ENCODE assay signal across 8 cellular contexts in genomic region chr12:1796515-1797010, GRCh38. TPM values are rescaled to one million over a fixed set of nuclear protein-coding genes. Genes with fewer than 3 reads are reported as not detected.
DNase-seq lines count a peak whose midpoint lies in the region; ATAC-seq and TF ChIP-seq lines count a peak whose summit lies in the region.

No MANE protein-coding gene starts in this region.

- H3K36me3 Mint-ChIP-seq in activated CD4-positive, alpha-beta T cell treated with anti-CD3 and anti-CD28 coated beads, Interleukin-2, amount 10 ng/mL, durations not matched to agents 24 days and 14 days (ENCODE audit: low read depth), result no peaks in the 10 kb centered on the region

- intact Hi-C loops in activated CD4-positive, alpha-beta T cell treated with anti-CD3 and anti-CD28 coated beads, Interleukin-2, amount 10 ng/mL, durations not matched to agents 24 days and 14 days (cut with micrococcal nuclease), result loop anchor here (1.0 to 10.0 kb wide), 7 partner anchors 8 to 786 kb away; partner anchors contain the start of genes ADIPOR2 and DCP1B

- no peaks in the 10 kb centered on the region for H3K27me3 Mint-ChIP-seq in activated CD4-positive, alpha-beta T cell treated with anti-CD3 and anti-CD28 coated beads, Interleukin-2, amount 10 ng/mL, durations not matched to agents 24 days and 14 days

- peak overlapping the region; percentile 52 for H3K4me3 ChIP-seq in epithelial cell of esophagus (ENCODE audit: low read length)

- no peaks in the 10 kb centered on the region for H3K9me3 Mint-ChIP-seq in activated CD4-positive, alpha-beta T cell treated with anti-CD3 and anti-CD28 coated beads, Interleukin-2, amount 10 ng/mL, durations not matched to agents 24 days and 14 days

- TF ChIP-seq CTCF in epithelial cell of esophagus (IDR thresholded peaks at IDR 0.05; ENCODE audit: insufficient read depth, low read depth, low read length, missing control alignments) (no peak), omental fat pad (IDR thresholded peaks at IDR 0.05) (no peak)

- peak overlapping the region; percentile 86 for H3K4me3 Mint-ChIP-seq in activated CD4-positive, alpha-beta T cell treated with anti-CD3 and anti-CD28 coated beads, Interleukin-2, amount 10 ng/mL, durations not matched to agents 24 days and 14 days

- peaks cover 10% of the 10 kb centered on the region for H3K4me1 Mint-ChIP-seq in activated CD4-positive, alpha-beta T cell treated with anti-CD3 and anti-CD28 coated beads, Interleukin-2, amount 10 ng/mL, durations not matched to agents 24 days and 14 days

- peak; percentile 31 for ATAC-seq in HG03175 (IDR thresholded peaks at IDR 0.05; ENCODE audit: unreplicated experiment)
- peak; percentile 41 for ATAC-seq in omental fat pad (ENCODE audit: low FRiP score)

- peak; percentile 24 to 42 (median 34) for DNase-seq in stimulated activated CD4-positive, alpha-beta T cell treated with anti-CD3 and anti-CD28 coated beads, Interleukin-12 subunit alpha, Interleukin-12 subunit beta, amount 100 ng/mL, for 48 hours (ENCODE audit: low read depth in 2 of 3, low spot score in 1 of 3)
- no peak for DNase-seq in stimulated activated CD4-positive, alpha-beta T cell treated with anti-CD3 and anti-CD28 coated beads, Interleukin-12 subunit alpha, Interleukin-12 subunit beta, amount 100 ng/mL, for 4 hours
- peak; percentile 84 for DNase-seq in activated CD4-positive, alpha-beta T cell treated with anti-CD3 and anti-CD28 coated beads, Interleukin-2, amount 10 ng/mL, durations not matched to agents 24 days and 14 days
- peak; percentile 21 for DNase-seq in epithelial cell of esophagus (ENCODE audit: low read depth)
- peak; percentile 22 for DNase-seq in omental fat pad (ENCODE audit: low spot score)
- DNase-seq in NCI-H2196 treated with DMSO at 0.1 percent for 48 hours (lab: John Stamatoyannopoulos, UW; ENCODE audit: unreplicated experiment), result no peak
- DNase-seq in effector CD4-positive, alpha-beta T cell, result no peak

- peak overlapping the region; percentile 90 for H3K27ac Mint-ChIP-seq in activated CD4-positive, alpha-beta T cell treated with anti-CD3 and anti-CD28 coated beads, Interleukin-2, amount 10 ng/mL, durations not matched to agents 24 days and 14 days

RNA-seq across cellular contexts. Expression of gene LRTM2, which starts 23.8 kb away (rescaled TPM):
- total RNA-seq in activated CD4-positive, alpha-beta T cell treated with anti-CD3 and anti-CD28 coated beads, Interleukin-2, amount 10 ng/mL, durations not matched to agents 24 days and 14 days, result 0.05 and 0.16 TPM in 2 replicates
- not detected for total RNA-seq in omental fat pad

Comparison
In these comparisons a context has a peak if more than half of its experiments do, and no peak if none do; other contexts are left out.
1. DNase-seq: peak in stimulated activated CD4-positive, alpha-beta T cell treated with anti-CD3 and anti-CD28 coated beads, Interleukin-12 subunit alpha, Interleukin-12 subunit beta, amount 100 ng/mL, for 48 hours (3 of 3), activated CD4-positive, alpha-beta T cell treated with anti-CD3 and anti-CD28 coated beads, Interleukin-2, amount 10 ng/mL, durations not matched to agents 24 days and 14 days (single experiment), epithelial cell of esophagus (single experiment) and omental fat pad (single experiment); none in stimulated activated CD4-positive, alpha-beta T cell treated with anti-CD3 and anti-CD28 coated beads, Interleukin-12 subunit alpha, Interleukin-12 subunit beta, amount 100 ng/mL, for 4 hours (single experiment), NCI-H2196 treated with DMSO at 0.1 percent for 48 hours (single experiment) and effector CD4-positive, alpha-beta T cell (single experiment).